ENCODE assay signal across 1 cellular context in genomic region chr10:44963772-44964633, GRCh38.
A peak's percentile ranks its signal among the peaks of the same experiment; 100 is the strongest.
TF ChIP-seq lines count a peak whose summit lies in the region.

No MANE protein-coding gene starts in this region.

TF ChIP-seq in HepG2, 621 proteins besides CTCF, POLR2A, EP300 and RAD21 (continued from another document and continues in another):
- TF ChIP-seq, protein P1, sequence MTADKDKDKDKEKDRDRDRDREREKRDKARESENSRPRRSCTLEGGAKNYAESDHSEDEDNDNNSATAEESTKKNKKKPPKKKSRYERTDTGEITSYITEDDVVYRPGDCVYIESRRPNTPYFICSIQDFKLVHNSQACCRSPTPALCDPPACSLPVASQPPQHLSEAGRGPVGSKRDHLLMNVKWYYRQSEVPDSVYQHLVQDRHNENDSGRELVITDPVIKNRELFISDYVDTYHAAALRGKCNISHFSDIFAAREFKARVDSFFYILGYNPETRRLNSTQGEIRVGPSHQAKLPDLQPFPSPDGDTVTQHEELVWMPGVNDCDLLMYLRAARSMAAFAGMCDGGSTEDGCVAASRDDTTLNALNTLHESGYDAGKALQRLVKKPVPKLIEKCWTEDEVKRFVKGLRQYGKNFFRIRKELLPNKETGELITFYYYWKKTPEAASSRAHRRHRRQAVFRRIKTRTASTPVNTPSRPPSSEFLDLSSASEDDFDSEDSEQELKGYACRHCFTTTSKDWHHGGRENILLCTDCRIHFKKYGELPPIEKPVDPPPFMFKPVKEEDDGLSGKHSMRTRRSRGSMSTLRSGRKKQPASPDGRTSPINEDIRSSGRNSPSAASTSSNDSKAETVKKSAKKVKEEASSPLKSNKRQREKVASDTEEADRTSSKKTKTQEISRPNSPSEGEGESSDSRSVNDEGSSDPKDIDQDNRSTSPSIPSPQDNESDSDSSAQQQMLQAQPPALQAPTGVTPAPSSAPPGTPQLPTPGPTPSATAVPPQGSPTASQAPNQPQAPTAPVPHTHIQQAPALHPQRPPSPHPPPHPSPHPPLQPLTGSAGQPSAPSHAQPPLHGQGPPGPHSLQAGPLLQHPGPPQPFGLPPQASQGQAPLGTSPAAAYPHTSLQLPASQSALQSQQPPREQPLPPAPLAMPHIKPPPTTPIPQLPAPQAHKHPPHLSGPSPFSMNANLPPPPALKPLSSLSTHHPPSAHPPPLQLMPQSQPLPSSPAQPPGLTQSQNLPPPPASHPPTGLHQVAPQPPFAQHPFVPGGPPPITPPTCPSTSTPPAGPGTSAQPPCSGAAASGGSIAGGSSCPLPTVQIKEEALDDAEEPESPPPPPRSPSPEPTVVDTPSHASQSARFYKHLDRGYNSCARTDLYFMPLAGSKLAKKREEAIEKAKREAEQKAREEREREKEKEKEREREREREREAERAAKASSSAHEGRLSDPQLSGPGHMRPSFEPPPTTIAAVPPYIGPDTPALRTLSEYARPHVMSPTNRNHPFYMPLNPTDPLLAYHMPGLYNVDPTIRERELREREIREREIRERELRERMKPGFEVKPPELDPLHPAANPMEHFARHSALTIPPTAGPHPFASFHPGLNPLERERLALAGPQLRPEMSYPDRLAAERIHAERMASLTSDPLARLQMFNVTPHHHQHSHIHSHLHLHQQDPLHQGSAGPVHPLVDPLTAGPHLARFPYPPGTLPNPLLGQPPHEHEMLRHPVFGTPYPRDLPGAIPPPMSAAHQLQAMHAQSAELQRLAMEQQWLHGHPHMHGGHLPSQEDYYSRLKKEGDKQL (CRISPR knock-in tag; IDR thresholded peaks at IDR 0.05; ENCODE audit: low read depth), result 0 out of 2 replicates have a peak, but pooled peaks have one; percentile 30
- peak; percentile 79; the same call in 1 of the 2 replicates for TF ChIP-seq ZBTB34 (CRISPR knock-in tag; IDR thresholded peaks at IDR 0.05)
- TF ChIP-seq, protein P2, sequence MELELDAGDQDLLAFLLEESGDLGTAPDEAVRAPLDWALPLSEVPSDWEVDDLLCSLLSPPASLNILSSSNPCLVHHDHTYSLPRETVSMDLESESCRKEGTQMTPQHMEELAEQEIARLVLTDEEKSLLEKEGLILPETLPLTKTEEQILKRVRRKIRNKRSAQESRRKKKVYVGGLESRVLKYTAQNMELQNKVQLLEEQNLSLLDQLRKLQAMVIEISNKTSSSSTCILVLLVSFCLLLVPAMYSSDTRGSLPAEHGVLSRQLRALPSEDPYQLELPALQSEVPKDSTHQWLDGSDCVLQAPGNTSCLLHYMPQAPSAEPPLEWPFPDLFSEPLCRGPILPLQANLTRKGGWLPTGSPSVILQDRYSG (CRISPR knock-in tag; IDR thresholded peaks at IDR 0.05), result 0 out of 2 replicates have a peak, but pooled peaks have one; percentile 76
- TF ChIP-seq MTA1 (CRISPR knock-in tag; IDR thresholded peaks at IDR 0.05; ENCODE audit: borderline replicate concordance), result peak; percentile 58; the same call in 1 of the 2 replicates
- TF ChIP-seq ZNF275 (CRISPR knock-in tag; IDR thresholded peaks at IDR 0.05; ENCODE audit: borderline replicate concordance), result 0 out of 2 replicates have a peak, but pooled peaks have one; percentile 61
- TF ChIP-seq ZNF44 (CRISPR knock-in tag; IDR thresholded peaks at IDR 0.05), result no peak
- no peak for TF ChIP-seq ESRRA (CRISPR knock-in tag; IDR thresholded peaks at IDR 0.05; ENCODE audit: low read depth)
- 0 out of 2 replicates have a peak, but pooled peaks have one; percentile 41 for TF ChIP-seq FOXJ3 (CRISPR knock-in tag; IDR thresholded peaks at IDR 0.05; ENCODE audit: borderline replicate concordance)
- TF ChIP-seq, protein P3, sequence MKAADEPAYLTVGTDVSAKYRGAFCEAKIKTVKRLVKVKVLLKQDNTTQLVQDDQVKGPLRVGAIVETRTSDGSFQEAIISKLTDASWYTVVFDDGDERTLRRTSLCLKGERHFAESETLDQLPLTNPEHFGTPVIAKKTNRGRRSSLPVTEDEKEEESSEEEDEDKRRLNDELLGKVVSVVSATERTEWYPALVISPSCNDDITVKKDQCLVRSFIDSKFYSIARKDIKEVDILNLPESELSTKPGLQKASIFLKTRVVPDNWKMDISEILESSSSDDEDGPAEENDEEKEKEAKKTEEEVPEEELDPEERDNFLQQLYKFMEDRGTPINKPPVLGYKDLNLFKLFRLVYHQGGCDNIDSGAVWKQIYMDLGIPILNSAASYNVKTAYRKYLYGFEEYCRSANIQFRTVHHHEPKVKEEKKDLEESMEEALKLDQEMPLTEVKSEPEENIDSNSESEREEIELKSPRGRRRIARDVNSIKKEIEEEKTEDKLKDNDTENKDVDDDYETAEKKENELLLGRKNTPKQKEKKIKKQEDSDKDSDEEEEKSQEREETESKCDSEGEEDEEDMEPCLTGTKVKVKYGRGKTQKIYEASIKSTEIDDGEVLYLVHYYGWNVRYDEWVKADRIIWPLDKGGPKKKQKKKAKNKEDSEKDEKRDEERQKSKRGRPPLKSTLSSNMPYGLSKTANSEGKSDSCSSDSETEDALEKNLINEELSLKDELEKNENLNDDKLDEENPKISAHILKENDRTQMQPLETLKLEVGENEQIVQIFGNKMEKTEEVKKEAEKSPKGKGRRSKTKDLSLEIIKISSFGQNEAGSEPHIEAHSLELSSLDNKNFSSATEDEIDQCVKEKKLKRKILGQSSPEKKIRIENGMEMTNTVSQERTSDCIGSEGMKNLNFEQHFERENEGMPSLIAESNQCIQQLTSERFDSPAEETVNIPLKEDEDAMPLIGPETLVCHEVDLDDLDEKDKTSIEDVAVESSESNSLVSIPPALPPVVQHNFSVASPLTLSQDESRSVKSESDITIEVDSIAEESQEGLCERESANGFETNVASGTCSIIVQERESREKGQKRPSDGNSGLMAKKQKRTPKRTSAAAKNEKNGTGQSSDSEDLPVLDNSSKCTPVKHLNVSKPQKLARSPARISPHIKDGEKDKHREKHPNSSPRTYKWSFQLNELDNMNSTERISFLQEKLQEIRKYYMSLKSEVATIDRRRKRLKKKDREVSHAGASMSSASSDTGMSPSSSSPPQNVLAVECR (CRISPR knock-in tag; IDR thresholded peaks at IDR 0.05; ENCODE audit: borderline replicate concordance), result peak; percentile 75
- peak; percentile 79 for TF ChIP-seq SAP130 (CRISPR knock-in tag; IDR thresholded peaks at IDR 0.05; ENCODE audit: low read depth)
- peak; percentile 28; the same call in 1 of the 2 replicates for TF ChIP-seq SP4 (CRISPR knock-in tag; IDR thresholded peaks at IDR 0.05)
- TF ChIP-seq ZFP37 (CRISPR knock-in tag; IDR thresholded peaks at IDR 0.05; ENCODE audit: borderline replicate concordance), result 0 out of 2 replicates have a peak, but pooled peaks have one; percentile 54
- TF ChIP-seq SOX6 (IDR thresholded peaks at IDR 0.05), result no peak
- TF ChIP-seq SOX6 (CRISPR knock-in tag; IDR thresholded peaks at IDR 0.05), result peak; percentile 68; the same call in 1 of the 2 replicates
- TF ChIP-seq HNF4A (CRISPR knock-in tag; IDR thresholded peaks at IDR 0.05), result peak; percentile 75
- TF ChIP-seq SOX13 (IDR thresholded peaks at IDR 0.05), result no peak
- peak in 1 of 2 experiments; percentile 72; a peak in 2 of 4 replicates for TF ChIP-seq SOX13 (CRISPR knock-in tag; conservative IDR thresholded peaks at IDR 0.05 in 1 of 2, IDR thresholded peaks at IDR 0.05 in 1 of 2)
- 0 out of 2 replicates have a peak, but pooled peaks have one; percentile 33 for TF ChIP-seq ZXDC (CRISPR knock-in tag; IDR thresholded peaks at IDR 0.05)
- peak; percentile 54; the same call in 1 of the 2 replicates for TF ChIP-seq ZNF335 (CRISPR knock-in tag; IDR thresholded peaks at IDR 0.05)
- peak; percentile 78; the same call in 1 of the 2 replicates for TF ChIP-seq SALL2 (CRISPR knock-in tag; IDR thresholded peaks at IDR 0.05)
- TF ChIP-seq FOXA1 (IDR thresholded peaks at IDR 0.05), result no peak
- TF ChIP-seq FOXA1 (CRISPR knock-in tag; IDR thresholded peaks at IDR 0.05), result no peak
- peak; percentile 59; the same call in 1 of the 2 replicates for TF ChIP-seq ZNF710 (CRISPR knock-in tag; IDR thresholded peaks at IDR 0.05; ENCODE audit: borderline replicate concordance)
- TF ChIP-seq ZMYM3 (CRISPR knock-in tag; IDR thresholded peaks at IDR 0.05), result no peak
- TF ChIP-seq HOXA5 (CRISPR knock-in tag; IDR thresholded peaks at IDR 0.05), result peak; percentile 67; the same call in 1 of the 2 replicates
- peak; percentile 60; the same call in 1 of the 2 replicates for TF ChIP-seq ZNF644 (CRISPR knock-in tag; IDR thresholded peaks at IDR 0.05; ENCODE audit: low read depth)
- 0 out of 2 replicates have a peak, but pooled peaks have one; percentile 48 for TF ChIP-seq ZNF772 (CRISPR knock-in tag; IDR thresholded peaks at IDR 0.05)
- TF ChIP-seq ATF7-NPFF (CRISPR knock-in tag; IDR thresholded peaks at IDR 0.05; ENCODE audit: low read depth), result 0 out of 2 replicates have a peak, but pooled peaks have one; percentile 23
- TF ChIP-seq HMG20A (CRISPR knock-in tag; IDR thresholded peaks at IDR 0.05; ENCODE audit: borderline replicate concordance), result peak; percentile 55; the same call in 1 of the 2 replicates
- no peak for TF ChIP-seq SP1 (IDR thresholded peaks at IDR 0.05)
- no peak for TF ChIP-seq SP1 (CRISPR knock-in tag; IDR thresholded peaks at IDR 0.05)
- no peak for TF ChIP-seq ZNF567 (CRISPR knock-in tag; IDR thresholded peaks at IDR 0.05; ENCODE audit: borderline replicate concordance)
- TF ChIP-seq ZNF550 (CRISPR knock-in tag; IDR thresholded peaks at IDR 0.05; ENCODE audit: borderline replicate concordance), result no peak
- TF ChIP-seq, protein P4, sequence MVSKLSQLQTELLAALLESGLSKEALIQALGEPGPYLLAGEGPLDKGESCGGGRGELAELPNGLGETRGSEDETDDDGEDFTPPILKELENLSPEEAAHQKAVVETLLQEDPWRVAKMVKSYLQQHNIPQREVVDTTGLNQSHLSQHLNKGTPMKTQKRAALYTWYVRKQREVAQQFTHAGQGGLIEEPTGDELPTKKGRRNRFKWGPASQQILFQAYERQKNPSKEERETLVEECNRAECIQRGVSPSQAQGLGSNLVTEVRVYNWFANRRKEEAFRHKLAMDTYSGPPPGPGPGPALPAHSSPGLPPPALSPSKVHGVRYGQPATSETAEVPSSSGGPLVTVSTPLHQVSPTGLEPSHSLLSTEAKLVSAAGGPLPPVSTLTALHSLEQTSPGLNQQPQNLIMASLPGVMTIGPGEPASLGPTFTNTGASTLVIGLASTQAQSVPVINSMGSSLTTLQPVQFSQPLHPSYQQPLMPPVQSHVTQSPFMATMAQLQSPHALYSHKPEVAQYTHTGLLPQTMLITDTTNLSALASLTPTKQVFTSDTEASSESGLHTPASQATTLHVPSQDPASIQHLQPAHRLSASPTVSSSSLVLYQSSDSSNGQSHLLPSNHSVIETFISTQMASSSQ (IDR thresholded peaks at IDR 0.05; ENCODE audit: low read depth), result no peak
- TF ChIP-seq, protein P4 (CRISPR knock-in tag; IDR thresholded peaks at IDR 0.05; ENCODE audit: borderline replicate concordance), result peak; percentile 82; the same call in 1 of the 2 replicates
